33 cellular contexts compared by ENCODE assay signal in genomic region chr12:52336641-52337040, GRCh38. TPM values are rescaled to one million over a fixed set of nuclear protein-coding genes. Genes with fewer than 3 reads are reported as not detected.
"Had no signal": no experiment of that assay in that cellular context is flagged by ENCODE, and none has a peak within 500 bp of the region (broad histone marks: within the 10 kb centered on the region; RNA-seq: fewer than 3 reads in every experiment).

No MANE protein-coding gene starts in this region.

- H3K9me3 Mint-ChIP-seq: activated CD4-positive, alpha-beta T cell treated with anti-CD3 and anti-CD28 coated beads, Interleukin-2, amount 10 ng/mL, durations not matched to agents 24 days and 14 days; activated T-helper 17 cell treated with anti-CD3 and anti-CD28 coated beads, Interleukin-2, amount 50 U/mL, for 72 hours; central memory CD8-positive, alpha-beta T cell; T-helper 1 cell treated with Interleukin-12 subunit alpha and Interleukin-12 subunit beta and Interleukin-4 antibody, amounts not matched to agents 30 μg/mL and 1 μg/mL, for 36 hours; T-helper 2 cell treated with Interferon-gamma antibody and Interleukin-4, amounts not matched to agents 5 μg/mL and 100 μg/mL, for 36 hours had no signal

- H3K36me3 ChIP-seq: cardiac muscle cell, SJCRH30 had no signal

- H3K27ac Mint-ChIP-seq: activated CD4-positive, alpha-beta T cell treated with anti-CD3 and anti-CD28 coated beads, Interleukin-2, amount 10 ng/mL, durations not matched to agents 24 days and 14 days; activated CD8-positive, alpha-beta T cell treated with anti-CD3 and anti-CD28 coated beads for 36 hours; activated naive CD8-positive, alpha-beta T cell treated with anti-CD3 and anti-CD28 coated beads for 36 hours; activated T-cell treated with anti-CD3 and anti-CD28 coated beads, Interleukin-2, amount 50 U/mL, for 72 hours; activated T-helper 17 cell treated with anti-CD3 and anti-CD28 coated beads, Interleukin-2, amount 50 U/mL, for 72 hours; T-helper 1 cell treated with Interleukin-12 subunit alpha and Interleukin-12 subunit beta and Interleukin-4 antibody, amounts not matched to agents 30 μg/mL and 1 μg/mL, for 36 hours; T-helper 2 cell treated with Interferon-gamma antibody and Interleukin-4, amounts not matched to agents 5 μg/mL and 100 μg/mL, for 36 hours had no signal

- H3K27ac ChIP-seq: cardiac muscle cell, SJCRH30 had no signal

- H3K9ac ChIP-seq: SK-N-SH had no signal

- H3K9me2 ChIP-seq: SK-N-SH had no signal

- H3K4me1 ChIP-seq: SJCRH30 had no signal

- H3K27me3 ChIP-seq: SJCRH30 had no signal

- H3K27me3 Mint-ChIP-seq: activated naive CD8-positive, alpha-beta T cell treated with anti-CD3 and anti-CD28 coated beads for 36 hours had no signal

- H3K4me1 Mint-ChIP-seq: activated T-helper 17 cell treated with anti-CD3 and anti-CD28 coated beads, Interleukin-2, amount 50 U/mL, for 72 hours; central memory CD8-positive, alpha-beta T cell had no signal

- FAIRE-seq: TTC549 had no signal

- H3K4me2 ChIP-seq: SK-N-SH had no signal

- H3K36me3 Mint-ChIP-seq: activated naive CD8-positive, alpha-beta T cell treated with anti-CD3 and anti-CD28 coated beads for 36 hours had no signal

- H3K4me3 ChIP-seq: cardiac muscle cell, SJCRH30 had no signal

- ATAC-seq: activated CD8-positive, alpha-beta T cell treated with anti-CD3 and anti-CD28 coated beads for 36 hours; activated T-cell treated with anti-CD3 and anti-CD28 coated beads, Interleukin-2, amount 50 U/mL, for 72 hours; activated T-helper 17 cell treated with anti-CD3 and anti-CD28 coated beads, Interleukin-2, amount 50 U/mL, for 72 hours; Panc1 had no signal

- H3K9me3 ChIP-seq: SJCRH30 had no signal

- H3K4me3 Mint-ChIP-seq: activated CD4-positive, alpha-beta T cell treated with anti-CD3 and anti-CD28 coated beads, Interleukin-2, amount 10 ng/mL, durations not matched to agents 24 days and 14 days; activated CD8-positive, alpha-beta T cell treated with anti-CD3 and anti-CD28 coated beads for 36 hours; activated naive CD8-positive, alpha-beta T cell treated with anti-CD3 and anti-CD28 coated beads for 36 hours; activated T-cell treated with anti-CD3 and anti-CD28 coated beads, Interleukin-2, amount 50 U/mL, for 72 hours; activated T-helper 17 cell treated with anti-CD3 and anti-CD28 coated beads, Interleukin-2, amount 50 U/mL, for 72 hours; central memory CD8-positive, alpha-beta T cell; T-helper 1 cell treated with Interleukin-12 subunit alpha and Interleukin-12 subunit beta and Interleukin-4 antibody, amounts not matched to agents 30 μg/mL and 1 μg/mL, for 36 hours; T-helper 2 cell treated with Interferon-gamma antibody and Interleukin-4, amounts not matched to agents 5 μg/mL and 100 μg/mL, for 36 hours had no signal

- DNase-seq: activated CD4-positive, alpha-beta T cell treated with anti-CD3 and anti-CD28 coated beads, Interleukin-2, amount 10 ng/mL, durations not matched to agents 24 days and 14 days; activated CD4-positive, alpha-beta T cell treated with anti-CD3 and anti-CD28 coated beads, Interleukin-2, amount 50 U/mL, for 4 hours; activated CD8-positive, alpha-beta T cell treated with anti-CD3 and anti-CD28 coated beads for 36 hours; activated naive CD4-positive, alpha-beta T cell; activated naive CD4-positive, alpha-beta T cell treated with anti-CD3 and anti-CD28 coated beads, Interleukin-2, amount 50 U/mL, for 16 hours; activated naive CD8-positive, alpha-beta T cell treated with anti-CD3 and anti-CD28 coated beads for 36 hours; activated T-cell treated with anti-CD3 and anti-CD28 coated beads, Interleukin-2, amount 50 U/mL, for 1 hour; activated T-cell treated with anti-CD3 and anti-CD28 coated beads, Interleukin-2, amount 50 U/mL, for 72 hours; amniotic stem cell; aorta; NCI-H1092 treated with DMSO at 0.1 percent for 48 hours; NCI-H1417; NCI-H146; NCI-H187; NCI-H2029 treated with DMSO at 0.1 percent for 48 hours; NCI-H2107; NCI-H2171; NCI-H510A; NCI-H526; NCI-H748 treated with DMSO at 0.1 percent for 48 hours; SHP77; SJCRH30; SK-N-SH had no signal

RNA-seq across cellular contexts. Expression of gene KRT83, which starts 15.4 kb away (rescaled TPM):
- total RNA-seq: activated CD4-positive, alpha-beta T cell treated with anti-CD3 and anti-CD28 coated beads, Interleukin-2, amount 10 ng/mL, durations not matched to agents 24 days and 14 days; activated CD8-positive, alpha-beta memory T cell treated with anti-CD3 and anti-CD28 coated beads for 36 hours; activated CD8-positive, alpha-beta T cell treated with anti-CD3 and anti-CD28 coated beads for 36 hours; activated naive CD8-positive, alpha-beta T cell treated with anti-CD3 and anti-CD28 coated beads for 36 hours; activated T-cell treated with anti-CD3 and anti-CD28 coated beads, Interleukin-2, amount 50 U/mL, for 72 hours; activated T-helper 17 cell treated with anti-CD3 and anti-CD28 coated beads, Interleukin-2, amount 50 U/mL, for 72 hours; aorta; cardiac muscle cell; RPMI7951; SJCRH30 had no signal
- polyA plus RNA-seq: aorta, cardiac muscle cell had no signal

RNA-seq across cellular contexts. Expression of gene KRT85, which starts 30.6 kb away (rescaled TPM):
- total RNA-seq: activated CD4-positive, alpha-beta T cell treated with anti-CD3 and anti-CD28 coated beads, Interleukin-2, amount 10 ng/mL, durations not matched to agents 24 days and 14 days; activated CD8-positive, alpha-beta memory T cell treated with anti-CD3 and anti-CD28 coated beads for 36 hours; activated CD8-positive, alpha-beta T cell treated with anti-CD3 and anti-CD28 coated beads for 36 hours; activated naive CD8-positive, alpha-beta T cell treated with anti-CD3 and anti-CD28 coated beads for 36 hours; activated T-cell treated with anti-CD3 and anti-CD28 coated beads, Interleukin-2, amount 50 U/mL, for 72 hours; activated T-helper 17 cell treated with anti-CD3 and anti-CD28 coated beads, Interleukin-2, amount 50 U/mL, for 72 hours; aorta; M059J; RPMI7951; SJCRH30 had no signal
- polyA plus RNA-seq: aorta, cardiac muscle cell, SK-N-SH had no signal

RNA-seq across cellular contexts. Expression of gene KRT81, which starts 45.3 kb away (rescaled TPM):
- total RNA-seq: activated CD4-positive, alpha-beta T cell treated with anti-CD3 and anti-CD28 coated beads, Interleukin-2, amount 10 ng/mL, durations not matched to agents 24 days and 14 days; activated CD8-positive, alpha-beta memory T cell treated with anti-CD3 and anti-CD28 coated beads for 36 hours; activated CD8-positive, alpha-beta T cell treated with anti-CD3 and anti-CD28 coated beads for 36 hours; activated naive CD8-positive, alpha-beta T cell treated with anti-CD3 and anti-CD28 coated beads for 36 hours; activated T-cell treated with anti-CD3 and anti-CD28 coated beads, Interleukin-2, amount 50 U/mL, for 72 hours; activated T-helper 17 cell treated with anti-CD3 and anti-CD28 coated beads, Interleukin-2, amount 50 U/mL, for 72 hours; cardiac muscle cell had no signal
- polyA plus RNA-seq: cardiac muscle cell had no signal

RNA-seq across cellular contexts. Expression of gene KRT84, which starts 48.8 kb away (rescaled TPM):
- total RNA-seq: activated CD4-positive, alpha-beta T cell treated with anti-CD3 and anti-CD28 coated beads, Interleukin-2, amount 10 ng/mL, durations not matched to agents 24 days and 14 days; activated CD8-positive, alpha-beta memory T cell treated with anti-CD3 and anti-CD28 coated beads for 36 hours; activated CD8-positive, alpha-beta T cell treated with anti-CD3 and anti-CD28 coated beads for 36 hours; activated naive CD8-positive, alpha-beta T cell treated with anti-CD3 and anti-CD28 coated beads for 36 hours; activated T-cell treated with anti-CD3 and anti-CD28 coated beads, Interleukin-2, amount 50 U/mL, for 72 hours; activated T-helper 17 cell treated with anti-CD3 and anti-CD28 coated beads, Interleukin-2, amount 50 U/mL, for 72 hours; aorta; cardiac muscle cell; M059J; RPMI7951; SJCRH30 had no signal
- polyA plus RNA-seq: aorta, cardiac muscle cell, SK-N-SH had no signal
